ENCODE assay signal across 25 cellular contexts in genomic region chr15:41780727-41781126, GRCh38. TPM values are rescaled to one million over a fixed set of nuclear protein-coding genes. Genes with fewer than 3 reads are reported as not detected.
DNase-seq lines count a peak whose midpoint lies in the region; ATAC-seq and TF ChIP-seq lines count a peak whose summit lies in the region.
"Had no signal": no experiment of that assay in that cellular context is flagged by ENCODE, and none has a peak within 500 bp of the region (broad histone marks: within the 10 kb centered on the region; RNA-seq: fewer than 3 reads in every experiment).

No MANE protein-coding gene starts in this region.

- H3K4me3 Mint-ChIP-seq in natural killer cell treated with Interleukin-12 subunit alpha and Interleukin-12 subunit beta and Interleukin-15 and Interleukin-18, amount 100 ng/mL, for 72 hours, result no peak overlapping the region
- H3K4me3 Mint-ChIP-seq: CD8-positive, alpha-beta T cell; T-cell had no signal

- no peak for TF ChIP-seq CTCF in KMS-11 (conservative IDR thresholded peaks at IDR 0.05; ENCODE audit: low read depth, low read length)
- TF ChIP-seq CTCF in fibroblast of lung (conservative IDR thresholded peaks at IDR 0.05 in 1 of 2, IDR thresholded peaks at IDR 0.05 in 1 of 2; ENCODE audit: low read depth in 1 of 2, low read length in 2 of 2), result no peak

- no peaks in the 10 kb centered on the region for H3K27me3 ChIP-seq in KMS-11 (ENCODE audit: insufficient read depth, low read depth)
- H3K27me3 ChIP-seq in SJSA1 (replicated peaks), result no peaks in the 10 kb centered on the region
- H3K27me3 ChIP-seq in fibroblast of lung (ENCODE audit: control insufficient read depth, insufficient read depth, low read length), result no peaks in the 10 kb centered on the region
- no peaks in the 10 kb centered on the region for H3K27me3 ChIP-seq in skeletal muscle satellite cell (ENCODE audit: control insufficient read depth, insufficient read depth, low read length)
- H3K27me3 ChIP-seq: body of pancreas, colonic mucosa, upper lobe of left lung had no signal

- no peak for ATAC-seq in natural killer cell treated with Interleukin-12 subunit alpha and Interleukin-12 subunit beta and Interleukin-15 and Interleukin-18, amount 100 ng/mL, for 72 hours
- ATAC-seq: body of pancreas; CD8-positive, alpha-beta T cell; naive thymus-derived CD8-positive, alpha-beta T cell; Right ventricle myocardium inferior; stimulated activated naive CD8-positive, alpha-beta T cell treated with anti-CD3 and anti-CD28 coated beads, Interleukin-15, Interleukin-2, amounts not matched to agents 100 U/mL and 50 U/mL, for 24 hours; T-cell had no signal

- H3K9me3 ChIP-seq in SJSA1 (replicated peaks) (no peaks in the 10 kb centered on the region), fibroblast of lung (ENCODE audit: control insufficient read depth, insufficient read depth, low read depth, low read length) (no peaks in the 10 kb centered on the region), skeletal muscle satellite cell (replicated peaks; ENCODE audit: low read length) (no peaks in the 10 kb centered on the region)
- H3K9me3 ChIP-seq: body of pancreas, colonic mucosa, upper lobe of left lung had no signal

- no peaks in the 10 kb centered on the region for H3K9me3 Mint-ChIP-seq in natural killer cell treated with Interleukin-12 subunit alpha and Interleukin-12 subunit beta and Interleukin-15 and Interleukin-18, amount 100 ng/mL, for 72 hours
- H3K9me3 Mint-ChIP-seq: activated CD4-positive, alpha-beta T cell treated with anti-CD3 and anti-CD28 coated beads, Interleukin-2, amount 10 ng/mL, durations not matched to agents 24 days and 14 days; activated naive CD8-positive, alpha-beta T cell treated with anti-CD3 and anti-CD28 coated beads, Interleukin-2, amount 10 ng/mL, durations not matched to agents 7 days and 5 days; CD8-positive, alpha-beta T cell; naive thymus-derived CD8-positive, alpha-beta T cell; T-cell had no signal

- H3K36me3 Mint-ChIP-seq in natural killer cell treated with Interleukin-12 subunit alpha and Interleukin-12 subunit beta and Interleukin-15 and Interleukin-18, amount 100 ng/mL, for 72 hours, result no peaks in the 10 kb centered on the region

- no peaks in the 10 kb centered on the region for H3K27me3 Mint-ChIP-seq in natural killer cell treated with Interleukin-12 subunit alpha and Interleukin-12 subunit beta and Interleukin-15 and Interleukin-18, amount 100 ng/mL, for 72 hours
- H3K27me3 Mint-ChIP-seq: activated CD4-positive, alpha-beta T cell treated with anti-CD3 and anti-CD28 coated beads, Interleukin-2, amount 10 ng/mL, durations not matched to agents 24 days and 14 days; activated naive CD8-positive, alpha-beta T cell treated with anti-CD3 and anti-CD28 coated beads, Interleukin-2, amount 10 ng/mL, durations not matched to agents 7 days and 5 days; naive thymus-derived CD8-positive, alpha-beta T cell; T-cell had no signal

- H2AFZ ChIP-seq in KMS-11 (ENCODE audit: low read depth) (no peak overlapping the region), fibroblast of lung (ENCODE audit: low read length) (no peak overlapping the region)

- H3K36me3 ChIP-seq in KMS-11 (ENCODE audit: insufficient read depth) (no peaks in the 10 kb centered on the region), SJSA1 (no peaks in the 10 kb centered on the region), fibroblast of lung (ENCODE audit: control insufficient read depth, insufficient read depth, low read length) (no peaks in the 10 kb centered on the region), skeletal muscle satellite cell (ENCODE audit: insufficient read depth, low read length) (peaks cover 4% of the 10 kb centered on the region)
- H3K36me3 ChIP-seq: colonic mucosa, upper lobe of left lung had no signal

- H4K20me1 ChIP-seq in KMS-11 (ENCODE audit: insufficient read depth) (no peaks in the 10 kb centered on the region), fibroblast of lung (ENCODE audit: control insufficient read depth, extremely low read depth, insufficient read depth, low read length) (no peaks in the 10 kb centered on the region)

- H3K27ac ChIP-seq in KMS-11 (peak overlapping the region; percentile 45; the same call in 1 of the 2 replicates), SJSA1 (peak overlapping the region; percentile 15), fibroblast of lung (ENCODE audit: insufficient read depth, low read length) (no peak overlapping the region)
- H3K27ac ChIP-seq: body of pancreas, colonic mucosa had no signal

- H3K4me1 Mint-ChIP-seq in natural killer cell treated with Interleukin-12 subunit alpha and Interleukin-12 subunit beta and Interleukin-15 and Interleukin-18, amount 100 ng/mL, for 72 hours (ENCODE audit: low read depth in 2 of 2), result peaks cover 51% of the 10 kb centered on the region in 2 donors

- peak overlapping the region in 1 of 2 donors; percentile 46 for H3K27ac Mint-ChIP-seq in natural killer cell treated with Interleukin-12 subunit alpha and Interleukin-12 subunit beta and Interleukin-15 and Interleukin-18, amount 100 ng/mL, for 72 hours
- H3K27ac Mint-ChIP-seq: CD8-positive, alpha-beta T cell had no signal

- H3K79me2 ChIP-seq in KMS-11 (ENCODE audit: insufficient read depth, low read depth) (0 out of 2 replicates have a peak, but pooled peaks cover 15% of the 10 kb centered on the region), fibroblast of lung (ENCODE audit: control insufficient read depth, insufficient read depth, low read length) (peaks cover 48% of the 10 kb centered on the region)

- no peak overlapping the region for H3K4me3 ChIP-seq in KMS-11 (IDR thresholded peaks at IDR 0.05; ENCODE audit: insufficient read depth, low read depth, low read length)
- no peak overlapping the region for H3K4me3 ChIP-seq in SJSA1
- H3K4me3 ChIP-seq in fibroblast of lung (replicated peaks in 1 of 4; ENCODE audit: control extremely low read depth in 1 of 4, insufficient read depth in 1 of 4, low read depth in 3 of 4, low read length in 4 of 4), result no peak overlapping the region
- no peak overlapping the region for H3K4me3 ChIP-seq in skeletal muscle satellite cell (ENCODE audit: low read length)
- H3K4me3 ChIP-seq: body of pancreas, colonic mucosa, upper lobe of left lung had no signal

- H3K4me2 ChIP-seq in KMS-11 (peak overlapping the region; percentile 70), fibroblast of lung (ENCODE audit: extremely low read depth, insufficient read depth, low read length) (peak overlapping the region; percentile 34), skeletal muscle satellite cell (ENCODE audit: low read length) (peak overlapping the region; percentile 34)

- H3K4me1 ChIP-seq in KMS-11 (ENCODE audit: low read depth, poor library complexity, severe bottlenecking) (peaks cover 41% of the 10 kb centered on the region), SJSA1 (replicated peaks) (peaks cover 45% of the 10 kb centered on the region), fibroblast of lung (ENCODE audit: control insufficient read depth, extremely low read depth, insufficient read depth, low read length) (peaks cover 17% of the 10 kb centered on the region), skeletal muscle satellite cell (ENCODE audit: control insufficient read depth, insufficient read depth, low read length) (peaks cover 50% of the 10 kb centered on the region)

- H3K9ac ChIP-seq in KMS-11 (no peak overlapping the region; the same call in 1 of the 2 replicates), fibroblast of lung (ENCODE audit: insufficient read depth, low read length) (no peak overlapping the region), skeletal muscle satellite cell (ENCODE audit: low read depth, low read length) (no peak overlapping the region)

- DNase-seq in SJSA1 (ENCODE audit: low read depth in 1 of 2, low spot score in 2 of 2) (no peak), fibroblast of lung (ENCODE audit: low read depth in 2 of 2) (no peak), epidermal melanocyte (ENCODE audit: insufficient read length, low spot score) (no peak), midbrain (lab: John Stamatoyannopoulos, UW) (no peak), C1 segment of cervical spinal cord (lab: John Stamatoyannopoulos, UW) (no peak)
- no peak for DNase-seq in natural killer cell treated with Interleukin-12 subunit alpha and Interleukin-12 subunit beta and Interleukin-15 and Interleukin-18, amount 100 ng/mL, for 72 hours (ENCODE audit: low spot score)
- DNase-seq: activated CD4-positive, alpha-beta T cell treated with anti-CD3 and anti-CD28 coated beads, Interleukin-2, amount 10 ng/mL, durations not matched to agents 24 days and 14 days; activated naive CD8-positive, alpha-beta T cell treated with anti-CD3 and anti-CD28 coated beads, Interleukin-2, amount 10 ng/mL, durations not matched to agents 7 days and 5 days; body of pancreas; CD8-positive, alpha-beta T cell; colonic mucosa; GDM1; hippocampal formation; kidney; naive thymus-derived CD8-positive, alpha-beta T cell; NCI-H1092; NCI-H524; small intestine; stimulated activated CD4-positive, alpha-beta T cell treated with anti-CD3 and anti-CD28 coated beads, Interleukin-2, amount 100 ng/mL, for 48 hours; stimulated activated naive CD8-positive, alpha-beta T cell treated with anti-CD3 and anti-CD28 coated beads, Interleukin-15, Interleukin-2, amounts not matched to agents 100 U/mL and 50 U/mL, for 24 hours; T-cell; upper lobe of left lung had no signal

RNA-seq across cellular contexts. Expression of gene MAPKBP1, which starts 6.4 kb away (rescaled TPM):
- total RNA-seq in SJSA1 (2014; rRNA removed; shearing (Covaris generic)), result 5.3 and 12.9 TPM in 2 replicates
- total RNA-seq in fibroblast of lung, result 12.6 and 20.8 TPM in 2 replicates
- 2.8 and 3.8 TPM in 2 replicates for polyA plus RNA-seq in fibroblast of lung
- polyA plus RNA-seq in fibroblast of lung (2012), result 7.5 TPM in 2 replicates
- 79.2 and 109 TPM in 2 replicates for polyA minus RNA-seq in fibroblast of lung (ENCODE audit: low replicate concordance)
- total RNA-seq in skeletal muscle satellite cell (2012; rRNA removed), result 12.9 and 13.8 TPM in 2 replicates
- total RNA-seq in natural killer cell treated with Interleukin-12 subunit alpha and Interleukin-12 subunit beta and Interleukin-15 and Interleukin-18, amount 100 ng/mL, for 72 hours, result 10 to 100 TPM; 30.6 to 53.2 TPM

RNA-seq across cellular contexts. Expression of gene JMJD7, which starts 47.2 kb away (rescaled TPM):
- total RNA-seq in SJSA1 (2014; rRNA removed; shearing (Covaris generic)), result 7.1 and 9.4 TPM in 2 replicates
- total RNA-seq in fibroblast of lung, result 3.6 and 4.0 TPM in 2 replicates
- 2.2 and 4.8 TPM in 2 replicates for polyA plus RNA-seq in fibroblast of lung
- polyA plus RNA-seq in fibroblast of lung (2012), result 3.7 and 7.7 TPM in 2 replicates
- polyA minus RNA-seq in fibroblast of lung (ENCODE audit: low replicate concordance), result 4.8 and 5.4 TPM in 2 replicates
- total RNA-seq in skeletal muscle satellite cell (2012; rRNA removed), result 1.8 and 10.0 TPM in 2 replicates
- total RNA-seq in natural killer cell treated with Interleukin-12 subunit alpha and Interleukin-12 subunit beta and Interleukin-15 and Interleukin-18, amount 100 ng/mL, for 72 hours, result 10 to 100 TPM in 1 of 2 donors, 1 to 10 TPM in 1; 6.7 to 12.1 TPM

RNA-seq across cellular contexts. Expression of gene PLA2G4B, which starts 57.9 kb away (rescaled TPM):
- 2.2 and 2.7 TPM in 2 replicates for total RNA-seq in SJSA1 (2014; rRNA removed; shearing (Covaris generic))
- 0.99 and 1.3 TPM in 2 replicates for total RNA-seq in fibroblast of lung
- polyA plus RNA-seq in fibroblast of lung, result 1.2 TPM in 2 replicates
- 0.77 and 1.2 TPM in 2 replicates for polyA plus RNA-seq in fibroblast of lung (2012)
- polyA minus RNA-seq in fibroblast of lung (ENCODE audit: low replicate concordance), result not detected in 2 replicates
- total RNA-seq in skeletal muscle satellite cell (2012; rRNA removed), result 0.44 and 0.76 TPM in 2 replicates
- 10 to 100 TPM in 1 of 2 donors, 1 to 10 TPM in 1; 4.7 to 13.4 TPM for total RNA-seq in natural killer cell treated with Interleukin-12 subunit alpha and Interleukin-12 subunit beta and Interleukin-15 and Interleukin-18, amount 100 ng/mL, for 72 hours
